ENCODE assay signal across 1 cellular context in the genomic region with DNA sequence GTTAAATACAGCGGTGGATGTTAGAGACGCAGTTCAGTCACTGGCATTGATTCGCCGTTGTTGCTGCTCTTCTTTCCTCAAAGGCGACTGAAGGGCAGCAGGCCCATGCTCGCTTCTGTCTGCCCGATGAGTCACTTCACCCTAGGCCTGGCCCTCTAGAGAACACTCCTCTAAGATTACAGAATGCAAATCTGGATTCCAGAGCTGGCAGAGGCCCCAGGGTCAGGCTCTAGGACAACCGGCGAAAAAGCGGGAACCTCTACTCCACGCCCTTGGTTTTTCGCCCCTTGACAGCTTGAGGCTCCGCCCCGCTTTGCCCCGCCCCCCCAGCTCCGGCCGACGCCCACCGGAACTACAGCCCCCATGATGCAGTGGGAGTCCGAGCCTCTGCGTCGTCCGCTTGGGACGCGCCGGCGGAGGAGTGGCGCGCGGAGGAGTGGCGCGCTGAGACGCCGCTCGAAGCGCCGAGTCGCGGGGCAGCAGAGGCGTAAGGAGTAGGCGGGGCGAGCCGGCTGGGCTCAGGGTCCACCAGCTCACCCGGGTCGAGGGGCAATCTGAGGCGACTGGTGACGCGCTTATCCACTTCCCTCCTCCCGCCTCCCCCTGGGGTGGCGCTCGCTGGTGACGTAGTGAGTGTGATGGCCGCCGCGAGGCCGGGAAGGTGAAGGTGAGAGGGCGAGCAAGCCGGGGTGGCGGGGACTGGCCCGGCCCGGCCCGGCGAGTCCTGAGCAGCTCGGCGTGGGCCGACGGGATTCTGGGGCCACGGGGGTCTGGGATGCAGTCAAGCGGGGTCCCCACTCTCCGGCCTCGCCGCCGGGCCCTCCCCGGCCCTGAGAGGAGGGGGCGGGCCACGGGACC.
TF ChIP-seq lines count a peak whose summit lies in the region.

A gene (plus strand): TSS at position 627 of the 858 bp plus-strand sequence. CDS start 8,725 bp downstream, outside the sequence.

TF ChIP-seq in HepG2, 621 proteins besides CTCF, POLR2A, EP300 and RAD21 (continued from another document and continues in another):
- TF ChIP-seq, protein P1, sequence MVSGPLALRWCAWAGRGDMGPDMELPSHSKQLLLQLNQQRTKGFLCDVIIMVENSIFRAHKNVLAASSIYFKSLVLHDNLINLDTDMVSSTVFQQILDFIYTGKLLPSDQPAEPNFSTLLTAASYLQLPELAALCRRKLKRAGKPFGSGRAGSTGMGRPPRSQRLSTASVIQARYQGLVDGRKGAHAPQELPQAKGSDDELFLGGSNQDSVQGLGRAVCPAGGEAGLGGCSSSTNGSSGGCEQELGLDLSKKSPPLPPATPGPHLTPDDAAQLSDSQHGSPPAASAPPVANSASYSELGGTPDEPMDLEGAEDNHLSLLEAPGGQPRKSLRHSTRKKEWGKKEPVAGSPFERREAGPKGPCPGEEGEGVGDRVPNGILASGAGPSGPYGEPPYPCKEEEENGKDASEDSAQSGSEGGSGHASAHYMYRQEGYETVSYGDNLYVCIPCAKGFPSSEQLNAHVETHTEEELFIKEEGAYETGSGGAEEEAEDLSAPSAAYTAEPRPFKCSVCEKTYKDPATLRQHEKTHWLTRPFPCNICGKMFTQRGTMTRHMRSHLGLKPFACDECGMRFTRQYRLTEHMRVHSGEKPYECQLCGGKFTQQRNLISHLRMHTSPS (CRISPR knock-in tag; IDR thresholded peaks at IDR 0.05; ENCODE audit: low read depth) = peak; percentile 5
- TF ChIP-seq ZBTB8A (CRISPR knock-in tag; IDR thresholded peaks at IDR 0.05; ENCODE audit: borderline replicate concordance, low read depth) (no peak), NFE2L1 (CRISPR knock-in tag; IDR thresholded peaks at IDR 0.05; ENCODE audit: borderline replicate concordance) (no peak), ZBTB42 (CRISPR knock-in tag; IDR thresholded peaks at IDR 0.05) (no peak), POLR2AphosphoS2 (IDR thresholded peaks at IDR 0.05; ENCODE audit: low read depth, low read length) (no peak), MEIS1 (CRISPR knock-in tag; IDR thresholded peaks at IDR 0.05; ENCODE audit: borderline replicate concordance) (peak; percentile 78; the same call in 1 of the 2 replicates), ZNF792 (CRISPR knock-in tag; IDR thresholded peaks at IDR 0.05) (peak; percentile 80; the same call in 1 of the 2 replicates), GLI4 (CRISPR knock-in tag; IDR thresholded peaks at IDR 0.05; ENCODE audit: borderline replicate concordance) (no peak; the same call in 1 of the 2 replicates), SMAD3 (CRISPR knock-in tag; IDR thresholded peaks at IDR 0.05) (peak; percentile 81; the same call in 1 of the 2 replicates), ZNF484 (CRISPR knock-in tag; IDR thresholded peaks at IDR 0.05; ENCODE audit: borderline replicate concordance, low read depth) (no peak), FOSL2 (CRISPR knock-in tag; IDR thresholded peaks at IDR 0.05) (peak; percentile 86), THAP11 (CRISPR knock-in tag; IDR thresholded peaks at IDR 0.05) (peak; percentile 98), ISL2 (CRISPR knock-in tag; IDR thresholded peaks at IDR 0.05) (peak; percentile 83), ZNF614 (CRISPR knock-in tag; IDR thresholded peaks at IDR 0.05; ENCODE audit: borderline replicate concordance) (no peak), SAP130 (CRISPR knock-in tag; IDR thresholded peaks at IDR 0.05; ENCODE audit: low read depth) (peak; percentile 74), CBFB (CRISPR knock-in tag; IDR thresholded peaks at IDR 0.05) (peak; percentile 72; the same call in 1 of the 2 replicates), CBX2 (IDR thresholded peaks at IDR 0.05; ENCODE audit: low read depth, low read length) (no peak), CBX2 (CRISPR knock-in tag; IDR thresholded peaks at IDR 0.05; ENCODE audit: low read depth) (no peak), ZNF652 (CRISPR knock-in tag; IDR thresholded peaks at IDR 0.05; ENCODE audit: borderline replicate concordance, low read depth) (no peak), ZNF564 (CRISPR knock-in tag; IDR thresholded peaks at IDR 0.05) (peak; percentile 88; the same call in 1 of the 2 replicates), JUNB (CRISPR knock-in tag; IDR thresholded peaks at IDR 0.05; ENCODE audit: borderline replicate concordance) (no peak), HNRNPL (IDR thresholded peaks at IDR 0.05; ENCODE audit: low read depth, low read length) (no peak), ZNF446 (CRISPR knock-in tag; IDR thresholded peaks at IDR 0.05) (no peak)
- TF ChIP-seq, protein P2, sequence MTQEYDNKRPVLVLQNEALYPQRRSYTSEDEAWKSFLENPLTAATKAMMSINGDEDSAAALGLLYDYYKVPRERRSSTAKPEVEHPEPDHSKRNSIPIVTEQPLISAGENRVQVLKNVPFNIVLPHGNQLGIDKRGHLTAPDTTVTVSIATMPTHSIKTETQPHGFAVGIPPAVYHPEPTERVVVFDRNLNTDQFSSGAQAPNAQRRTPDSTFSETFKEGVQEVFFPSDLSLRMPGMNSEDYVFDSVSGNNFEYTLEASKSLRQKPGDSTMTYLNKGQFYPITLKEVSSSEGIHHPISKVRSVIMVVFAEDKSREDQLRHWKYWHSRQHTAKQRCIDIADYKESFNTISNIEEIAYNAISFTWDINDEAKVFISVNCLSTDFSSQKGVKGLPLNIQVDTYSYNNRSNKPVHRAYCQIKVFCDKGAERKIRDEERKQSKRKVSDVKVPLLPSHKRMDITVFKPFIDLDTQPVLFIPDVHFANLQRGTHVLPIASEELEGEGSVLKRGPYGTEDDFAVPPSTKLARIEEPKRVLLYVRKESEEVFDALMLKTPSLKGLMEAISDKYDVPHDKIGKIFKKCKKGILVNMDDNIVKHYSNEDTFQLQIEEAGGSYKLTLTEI (CRISPR knock-in tag; conservative IDR thresholded peaks at IDR 0.05) = no peak
- TF ChIP-seq, protein P3, sequence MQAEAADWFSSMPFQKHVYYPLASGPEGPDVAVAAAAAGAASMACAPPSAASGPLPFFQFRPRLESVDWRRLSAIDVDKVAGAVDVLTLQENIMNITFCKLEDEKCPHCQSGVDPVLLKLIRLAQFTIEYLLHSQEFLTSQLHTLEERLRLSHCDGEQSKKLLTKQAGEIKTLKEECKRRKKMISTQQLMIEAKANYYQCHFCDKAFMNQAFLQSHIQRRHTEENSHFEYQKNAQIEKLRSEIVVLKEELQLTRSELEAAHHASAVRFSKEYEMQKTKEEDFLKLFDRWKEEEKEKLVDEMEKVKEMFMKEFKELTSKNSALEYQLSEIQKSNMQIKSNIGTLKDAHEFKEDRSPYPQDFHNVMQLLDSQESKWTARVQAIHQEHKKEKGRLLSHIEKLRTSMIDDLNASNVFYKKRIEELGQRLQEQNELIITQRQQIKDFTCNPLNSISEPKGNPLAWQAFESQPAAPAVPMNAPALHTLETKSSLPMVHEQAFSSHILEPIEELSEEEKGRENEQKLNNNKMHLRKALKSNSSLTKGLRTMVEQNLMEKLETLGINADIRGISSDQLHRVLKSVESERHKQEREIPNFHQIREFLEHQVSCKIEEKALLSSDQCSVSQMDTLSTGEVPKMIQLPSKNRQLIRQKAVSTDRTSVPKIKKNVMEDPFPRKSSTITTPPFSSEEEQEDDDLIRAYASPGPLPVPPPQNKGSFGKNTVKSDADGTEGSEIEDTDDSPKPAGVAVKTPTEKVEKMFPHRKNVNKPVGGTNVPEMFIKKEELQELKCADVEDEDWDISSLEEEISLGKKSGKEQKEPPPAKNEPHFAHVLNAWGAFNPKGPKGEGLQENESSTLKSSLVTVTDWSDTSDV (CRISPR knock-in tag; IDR thresholded peaks at IDR 0.05) = no peak; the same call in none of the 2 replicates
- TF ChIP-seq, protein P4, sequence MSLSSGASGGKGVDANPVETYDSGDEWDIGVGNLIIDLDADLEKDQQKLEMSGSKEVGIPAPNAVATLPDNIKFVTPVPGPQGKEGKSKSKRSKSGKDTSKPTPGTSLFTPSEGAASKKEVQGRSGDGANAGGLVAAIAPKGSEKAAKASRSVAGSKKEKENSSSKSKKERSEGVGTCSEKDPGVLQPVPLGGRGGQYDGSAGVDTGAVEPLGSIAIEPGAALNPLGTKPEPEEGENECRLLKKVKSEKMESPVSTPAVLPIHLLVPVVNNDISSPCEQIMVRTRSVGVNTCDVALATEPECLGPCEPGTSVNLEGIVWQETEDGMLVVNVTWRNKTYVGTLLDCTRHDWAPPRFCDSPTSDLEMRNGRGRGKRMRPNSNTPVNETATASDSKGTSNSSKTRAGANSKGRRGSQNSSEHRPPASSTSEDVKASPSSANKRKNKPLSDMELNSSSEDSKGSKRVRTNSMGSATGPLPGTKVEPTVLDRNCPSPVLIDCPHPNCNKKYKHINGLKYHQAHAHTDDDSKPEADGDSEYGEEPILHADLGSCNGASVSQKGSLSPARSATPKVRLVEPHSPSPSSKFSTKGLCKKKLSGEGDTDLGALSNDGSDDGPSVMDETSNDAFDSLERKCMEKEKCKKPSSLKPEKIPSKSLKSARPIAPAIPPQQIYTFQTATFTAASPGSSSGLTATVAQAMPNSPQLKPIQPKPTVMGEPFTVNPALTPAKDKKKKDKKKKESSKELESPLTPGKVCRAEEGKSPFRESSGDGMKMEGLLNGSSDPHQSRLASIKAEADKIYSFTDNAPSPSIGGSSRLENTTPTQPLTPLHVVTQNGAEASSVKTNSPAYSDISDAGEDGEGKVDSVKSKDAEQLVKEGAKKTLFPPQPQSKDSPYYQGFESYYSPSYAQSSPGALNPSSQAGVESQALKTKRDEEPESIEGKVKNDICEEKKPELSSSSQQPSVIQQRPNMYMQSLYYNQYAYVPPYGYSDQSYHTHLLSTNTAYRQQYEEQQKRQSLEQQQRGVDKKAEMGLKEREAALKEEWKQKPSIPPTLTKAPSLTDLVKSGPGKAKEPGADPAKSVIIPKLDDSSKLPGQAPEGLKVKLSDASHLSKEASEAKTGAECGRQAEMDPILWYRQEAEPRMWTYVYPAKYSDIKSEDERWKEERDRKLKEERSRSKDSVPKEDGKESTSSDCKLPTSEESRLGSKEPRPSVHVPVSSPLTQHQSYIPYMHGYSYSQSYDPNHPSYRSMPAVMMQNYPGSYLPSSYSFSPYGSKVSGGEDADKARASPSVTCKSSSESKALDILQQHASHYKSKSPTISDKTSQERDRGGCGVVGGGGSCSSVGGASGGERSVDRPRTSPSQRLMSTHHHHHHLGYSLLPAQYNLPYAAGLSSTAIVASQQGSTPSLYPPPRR (CRISPR knock-in tag; IDR thresholded peaks at IDR 0.05; ENCODE audit: borderline replicate concordance) = no peak; the same call in 1 of the 2 replicates
- TF ChIP-seq, protein P5, sequence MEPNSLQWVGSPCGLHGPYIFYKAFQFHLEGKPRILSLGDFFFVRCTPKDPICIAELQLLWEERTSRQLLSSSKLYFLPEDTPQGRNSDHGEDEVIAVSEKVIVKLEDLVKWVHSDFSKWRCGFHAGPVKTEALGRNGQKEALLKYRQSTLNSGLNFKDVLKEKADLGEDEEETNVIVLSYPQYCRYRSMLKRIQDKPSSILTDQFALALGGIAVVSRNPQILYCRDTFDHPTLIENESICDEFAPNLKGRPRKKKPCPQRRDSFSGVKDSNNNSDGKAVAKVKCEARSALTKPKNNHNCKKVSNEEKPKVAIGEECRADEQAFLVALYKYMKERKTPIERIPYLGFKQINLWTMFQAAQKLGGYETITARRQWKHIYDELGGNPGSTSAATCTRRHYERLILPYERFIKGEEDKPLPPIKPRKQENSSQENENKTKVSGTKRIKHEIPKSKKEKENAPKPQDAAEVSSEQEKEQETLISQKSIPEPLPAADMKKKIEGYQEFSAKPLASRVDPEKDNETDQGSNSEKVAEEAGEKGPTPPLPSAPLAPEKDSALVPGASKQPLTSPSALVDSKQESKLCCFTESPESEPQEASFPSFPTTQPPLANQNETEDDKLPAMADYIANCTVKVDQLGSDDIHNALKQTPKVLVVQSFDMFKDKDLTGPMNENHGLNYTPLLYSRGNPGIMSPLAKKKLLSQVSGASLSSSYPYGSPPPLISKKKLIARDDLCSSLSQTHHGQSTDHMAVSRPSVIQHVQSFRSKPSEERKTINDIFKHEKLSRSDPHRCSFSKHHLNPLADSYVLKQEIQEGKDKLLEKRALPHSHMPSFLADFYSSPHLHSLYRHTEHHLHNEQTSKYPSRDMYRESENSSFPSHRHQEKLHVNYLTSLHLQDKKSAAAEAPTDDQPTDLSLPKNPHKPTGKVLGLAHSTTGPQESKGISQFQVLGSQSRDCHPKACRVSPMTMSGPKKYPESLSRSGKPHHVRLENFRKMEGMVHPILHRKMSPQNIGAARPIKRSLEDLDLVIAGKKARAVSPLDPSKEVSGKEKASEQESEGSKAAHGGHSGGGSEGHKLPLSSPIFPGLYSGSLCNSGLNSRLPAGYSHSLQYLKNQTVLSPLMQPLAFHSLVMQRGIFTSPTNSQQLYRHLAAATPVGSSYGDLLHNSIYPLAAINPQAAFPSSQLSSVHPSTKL (CRISPR knock-in tag; IDR thresholded peaks at IDR 0.05) = peak; percentile 52; the same call in 1 of the 2 replicates
- TF ChIP-seq, protein P6, sequence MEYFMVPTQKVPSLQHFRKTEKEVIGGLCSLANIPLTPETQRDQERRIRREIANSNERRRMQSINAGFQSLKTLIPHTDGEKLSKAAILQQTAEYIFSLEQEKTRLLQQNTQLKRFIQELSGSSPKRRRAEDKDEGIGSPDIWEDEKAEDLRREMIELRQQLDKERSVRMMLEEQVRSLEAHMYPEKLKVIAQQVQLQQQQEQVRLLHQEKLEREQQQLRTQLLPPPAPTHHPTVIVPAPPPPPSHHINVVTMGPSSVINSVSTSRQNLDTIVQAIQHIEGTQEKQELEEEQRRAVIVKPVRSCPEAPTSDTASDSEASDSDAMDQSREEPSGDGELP (IDR thresholded peaks at IDR 0.05; ENCODE audit: borderline replicate concordance, low read depth) = peak; percentile 65; the same call in 1 of the 2 replicates
- TF ChIP-seq, protein P7, sequence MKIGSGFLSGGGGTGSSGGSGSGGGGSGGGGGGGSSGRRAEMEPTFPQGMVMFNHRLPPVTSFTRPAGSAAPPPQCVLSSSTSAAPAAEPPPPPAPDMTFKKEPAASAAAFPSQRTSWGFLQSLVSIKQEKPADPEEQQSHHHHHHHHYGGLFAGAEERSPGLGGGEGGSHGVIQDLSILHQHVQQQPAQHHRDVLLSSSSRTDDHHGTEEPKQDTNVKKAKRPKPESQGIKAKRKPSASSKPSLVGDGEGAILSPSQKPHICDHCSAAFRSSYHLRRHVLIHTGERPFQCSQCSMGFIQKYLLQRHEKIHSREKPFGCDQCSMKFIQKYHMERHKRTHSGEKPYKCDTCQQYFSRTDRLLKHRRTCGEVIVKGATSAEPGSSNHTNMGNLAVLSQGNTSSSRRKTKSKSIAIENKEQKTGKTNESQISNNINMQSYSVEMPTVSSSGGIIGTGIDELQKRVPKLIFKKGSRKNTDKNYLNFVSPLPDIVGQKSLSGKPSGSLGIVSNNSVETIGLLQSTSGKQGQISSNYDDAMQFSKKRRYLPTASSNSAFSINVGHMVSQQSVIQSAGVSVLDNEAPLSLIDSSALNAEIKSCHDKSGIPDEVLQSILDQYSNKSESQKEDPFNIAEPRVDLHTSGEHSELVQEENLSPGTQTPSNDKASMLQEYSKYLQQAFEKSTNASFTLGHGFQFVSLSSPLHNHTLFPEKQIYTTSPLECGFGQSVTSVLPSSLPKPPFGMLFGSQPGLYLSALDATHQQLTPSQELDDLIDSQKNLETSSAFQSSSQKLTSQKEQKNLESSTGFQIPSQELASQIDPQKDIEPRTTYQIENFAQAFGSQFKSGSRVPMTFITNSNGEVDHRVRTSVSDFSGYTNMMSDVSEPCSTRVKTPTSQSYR (CRISPR knock-in tag; IDR thresholded peaks at IDR 0.05; ENCODE audit: borderline replicate concordance) = peak; percentile 39; the same call in 1 of the 2 replicates
- TF ChIP-seq, protein P8, sequence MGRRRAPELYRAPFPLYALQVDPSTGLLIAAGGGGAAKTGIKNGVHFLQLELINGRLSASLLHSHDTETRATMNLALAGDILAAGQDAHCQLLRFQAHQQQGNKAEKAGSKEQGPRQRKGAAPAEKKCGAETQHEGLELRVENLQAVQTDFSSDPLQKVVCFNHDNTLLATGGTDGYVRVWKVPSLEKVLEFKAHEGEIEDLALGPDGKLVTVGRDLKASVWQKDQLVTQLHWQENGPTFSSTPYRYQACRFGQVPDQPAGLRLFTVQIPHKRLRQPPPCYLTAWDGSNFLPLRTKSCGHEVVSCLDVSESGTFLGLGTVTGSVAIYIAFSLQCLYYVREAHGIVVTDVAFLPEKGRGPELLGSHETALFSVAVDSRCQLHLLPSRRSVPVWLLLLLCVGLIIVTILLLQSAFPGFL (CRISPR knock-in tag; IDR thresholded peaks at IDR 0.05) = no peak
